In genomic region chr17:61669522-61669921, GRCh38 we compare ENCODE assay signal across 17 cellular contexts.
"Had no signal": no experiment of that assay in that cellular context is flagged by ENCODE, and none has a peak within 500 bp of the region (broad histone marks: within the 10 kb centered on the region; RNA-seq: fewer than 3 reads in every experiment).

No MANE protein-coding gene starts in this region.

- H3K36me3 Mint-ChIP-seq: activated naive CD4-positive, alpha-beta T cell treated with anti-CD3 and anti-CD28 coated beads, Interleukin-2, amount 50 U/mL, for 24 hours; natural killer cell treated with Interleukin-12 subunit alpha and Interleukin-12 subunit beta and Interleukin-15 and Interleukin-18, amount 100 ng/mL, for 72 hours had no signal

- DNase-seq: activated CD4-positive, alpha-beta T cell treated with anti-CD3 and anti-CD28 coated beads, Interleukin-2, amount 50 U/mL, for 4 hours; activated gamma-delta T cell; erythroblast; foreskin melanocyte; hypothalamus; islet precursor cell; pancreas; right lobe of liver; small intestine; stimulated activated CD4-positive, alpha-beta T cell treated with anti-CD3 and anti-CD28 coated beads, Interleukin-15, amount 100 ng/mL, for 24 hours; stimulated activated CD4-positive, alpha-beta T cell treated with anti-CD3 and anti-CD28 coated beads, Interleukin-2, amount 100 ng/mL, for 48 hours; trophoblast cell; WERI-Rb-1 had no signal

- H3K4me3 Mint-ChIP-seq: activated naive CD4-positive, alpha-beta T cell treated with anti-CD3 and anti-CD28 coated beads, Interleukin-2, amount 50 U/mL, for 24 hours; central memory CD8-positive, alpha-beta T cell; natural killer cell treated with Interleukin-12 subunit alpha and Interleukin-12 subunit beta and Interleukin-15 and Interleukin-18, amount 100 ng/mL, for 72 hours; stimulated activated naive CD8-positive, alpha-beta T cell treated with anti-CD3 and anti-CD28 coated beads, Interleukin-15, Interleukin-2, amounts not matched to agents 100 ng/mL and 50 ng/mL, for 24 hours had no signal

- H3K4me1 Mint-ChIP-seq: activated naive CD4-positive, alpha-beta T cell treated with anti-CD3 and anti-CD28 coated beads, Interleukin-2, amount 50 U/mL, for 24 hours; central memory CD8-positive, alpha-beta T cell had no signal

- ATAC-seq: natural killer cell treated with Interleukin-12 subunit alpha and Interleukin-12 subunit beta and Interleukin-15 and Interleukin-18, amount 100 ng/mL, for 72 hours; pancreas; right lobe of liver had no signal

- H3K9me3 Mint-ChIP-seq: activated naive CD4-positive, alpha-beta T cell treated with anti-CD3 and anti-CD28 coated beads, Interleukin-2, amount 50 U/mL, for 24 hours; central memory CD8-positive, alpha-beta T cell; natural killer cell treated with Interleukin-12 subunit alpha and Interleukin-12 subunit beta and Interleukin-15 and Interleukin-18, amount 100 ng/mL, for 72 hours; stimulated activated naive CD8-positive, alpha-beta T cell treated with anti-CD3 and anti-CD28 coated beads, Interleukin-15, Interleukin-2, amounts not matched to agents 100 ng/mL and 50 ng/mL, for 24 hours had no signal

- H3K27ac Mint-ChIP-seq: activated naive CD4-positive, alpha-beta T cell treated with anti-CD3 and anti-CD28 coated beads, Interleukin-2, amount 50 U/mL, for 24 hours; natural killer cell treated with Interleukin-12 subunit alpha and Interleukin-12 subunit beta and Interleukin-15 and Interleukin-18, amount 100 ng/mL, for 72 hours; stimulated activated naive CD8-positive, alpha-beta T cell treated with anti-CD3 and anti-CD28 coated beads, Interleukin-15, Interleukin-2, amounts not matched to agents 100 ng/mL and 50 ng/mL, for 24 hours had no signal
